Comparison of ENCODE assay signal across 13 cellular contexts in genomic region chr2:225894240-225894980, GRCh38.
DNase-seq lines count a peak whose midpoint lies in the region; ATAC-seq and TF ChIP-seq lines count a peak whose summit lies in the region.
"Had no signal": no experiment of that assay in that cellular context is flagged by ENCODE, and none has a peak within 500 bp of the region (broad histone marks: within the 10 kb centered on the region; RNA-seq: fewer than 3 reads in every experiment).

No MANE protein-coding gene starts in this region.

- no peaks in the 10 kb centered on the region for H3K27me3 ChIP-seq in uterus
- H3K27me3 ChIP-seq: ascending aorta, esophagus muscularis mucosa, upper lobe of left lung had no signal

- H3K36me3 ChIP-seq in uterus = no peaks in the 10 kb centered on the region
- H3K36me3 ChIP-seq: ascending aorta, esophagus muscularis mucosa, upper lobe of left lung had no signal

- DNase-seq in DMS53 (lab: John Stamatoyannopoulos, UW) (peak; percentile 3), DMS53 treated with DMSO at 0.1 percent for 48 hours (lab: John Stamatoyannopoulos, UW; ENCODE audit: unreplicated experiment) (no peak), astrocyte of the cerebellum (ENCODE audit: low read depth) (peak; percentile 35), hepatic stellate cell (ENCODE audit: low spot score) (peak; percentile 27), uterus (no peak), NCI-H2029 treated with DMSO at 0.1 percent for 48 hours (lab: John Stamatoyannopoulos, UW) (no peak), iPS-NIHi11 (ENCODE audit: low spot score) (no peak)
- DNase-seq: 8988T, NCI-H1092, upper lobe of left lung had no signal

- TF ChIP-seq POLR2A in uterus (IDR thresholded peaks at IDR 0.05) = no peak

- in situ Hi-C loops in astrocyte of the cerebellum (cut with HindIII; ENCODE audit: low sequenced_read_pairs) = loop anchor here (25.0 kb wide), 1 partner anchor 893 kb away; the partner anchor contains the start of gene IRS1

- no peaks in the 10 kb centered on the region for H3K4me1 ChIP-seq in uterus
- H3K4me1 ChIP-seq: upper lobe of left lung had no signal

- ATAC-seq in GM21528 (IDR thresholded peaks at IDR 0.05; ENCODE audit: low FRiP score, unreplicated experiment) = no peak

- TF ChIP-seq CTCF in astrocyte of the cerebellum (IDR thresholded peaks at IDR 0.05; ENCODE audit: low read depth, low read length, missing control alignments) = no peak
- no peak for TF ChIP-seq CTCF in uterus (IDR thresholded peaks at IDR 0.05)

- H3K9me3 ChIP-seq in uterus = no peaks in the 10 kb centered on the region
- H3K9me3 ChIP-seq: ascending aorta, esophagus muscularis mucosa, upper lobe of left lung had no signal

- peak overlapping the region; percentile 42 to 56 for H3K27ac ChIP-seq in uterus
- H3K27ac ChIP-seq: ascending aorta, upper lobe of left lung had no signal

- intact Hi-C loops in uterus (cut with DNase I; ENCODE audit: low total_unique reads) = no loop called here

- no peak overlapping the region for H3K4me3 ChIP-seq in astrocyte of the cerebellum (ENCODE audit: low read depth, low read length)
- no peak overlapping the region for H3K4me3 ChIP-seq in uterus
- H3K4me3 ChIP-seq: ascending aorta, esophagus muscularis mucosa, upper lobe of left lung had no signal

Comparison
In these comparisons a context has a peak if more than half of its experiments do, and no peak if none do; other contexts are left out.
1. DNase-seq: peak in DMS53 (single experiment), astrocyte of the cerebellum (single experiment) and hepatic stellate cell (single experiment); none in DMS53 treated with DMSO at 0.1 percent for 48 hours (single experiment), uterus (0 of 2), NCI-H2029 treated with DMSO at 0.1 percent for 48 hours (single experiment) and iPS-NIHi11 (single experiment).